8 cellular contexts compared by ENCODE assay signal in genomic region chr1:32872189-32872898, GRCh38. TPM values are rescaled to one million over a fixed set of nuclear protein-coding genes. Genes with fewer than 3 reads are reported as not detected.
DNase-seq lines count a peak whose midpoint lies in the region; ATAC-seq and TF ChIP-seq lines count a peak whose summit lies in the region.

No MANE protein-coding gene starts in this region.

- H3K4me3 Mint-ChIP-seq in neural crest cell, result peak overlapping the region; percentile 81

- H2AFZ ChIP-seq in OCI-LY7 (ENCODE audit: low read length), result no peak overlapping the region

- H3K4me1 ChIP-seq in OCI-LY7 (ENCODE audit: insufficient read depth, low read length, poor library complexity, severe bottlenecking) (peaks cover 43% of the 10 kb centered on the region), subcutaneous abdominal adipose tissue (ENCODE audit: control insufficient read depth in 5 of 5, insufficient read depth in 5 of 5, low read length in 5 of 5) (peaks cover 0 to 27% (median 15%) of the 10 kb centered on the region in 5 donors)

- POLR2A ChIA-PET in OCI-LY7 (lab: Charles Lee), result interaction anchor here (2.0 kb wide), 1 partner anchor 12 kb away, joined by 4 read pairs; no protein-coding TSS in a partner anchor

- no peak for ATAC-seq in HG02884 (IDR thresholded peaks at IDR 0.05; ENCODE audit: unreplicated experiment)

- peak overlapping the region; percentile 87 for H3K4me2 ChIP-seq in OCI-LY7 (ENCODE audit: low read length)

- intact Hi-C loops in OCI-LY7 (cut with micrococcal nuclease; ENCODE audit: unreplicated experiment), result loop anchor here (1.0 to 2.0 kb wide), 3 partner anchors 54 to 352 kb away; no protein-coding TSS in a partner anchor

- H3K4me1 Mint-ChIP-seq in neural crest cell, result peaks cover 30% of the 10 kb centered on the region

- H3K27ac Mint-ChIP-seq in neural crest cell (ENCODE audit: unreplicated experiment), result no peak overlapping the region

- H3K36me3 ChIP-seq in OCI-LY7 (ENCODE audit: insufficient read depth, low read length), result no peaks in the 10 kb centered on the region
- H3K36me3 ChIP-seq in subcutaneous abdominal adipose tissue (ENCODE audit: control insufficient read depth in 5 of 5, insufficient read depth in 5 of 5, low read length in 5 of 5), result peaks cover 0 to 10% (median 3%) of the 10 kb centered on the region in 5 donors

- no peaks in the 10 kb centered on the region for H3K9me3 Mint-ChIP-seq in neural crest cell

- H3K9me3 ChIP-seq in OCI-LY7 (ENCODE audit: low read length) (no peaks in the 10 kb centered on the region), subcutaneous abdominal adipose tissue (ENCODE audit: control insufficient read depth in 5 of 5, low read length in 5 of 5) (no peaks in the 10 kb centered on the region)

- CTCF ChIA-PET in OCI-LY7 (lab: Charles Lee; ENCODE audit: unreplicated experiment), result interaction anchor here (0.6 to 0.8 kb wide), 2 partner anchors 56 to 75 kb away, joined by 3 to 6 read pairs; no protein-coding TSS in a partner anchor

- DNase-seq in COLO668 (lab: John Stamatoyannopoulos, UW; ENCODE audit: unreplicated experiment) (peak; percentile 75), HuH-7.5 (ENCODE audit: low spot score) (peak; percentile 75), OCI-LY7 (ENCODE audit: low spot score) (peak; percentile 78), fibroblast of peridontal ligament (ENCODE audit: extremely low read depth) (peak; percentile 53), neural crest cell (ENCODE audit: low read depth, low spot score) (peak; percentile 96)
- DNase-seq in activated T-cell treated with anti-CD3 and anti-CD28 coated beads, Interleukin-2, amount 50 U/mL, for 1 hour, result peak; percentile 64

- H3K27ac ChIP-seq in OCI-LY7 (ENCODE audit: low read depth, low read length, poor library complexity, severe bottlenecking), result no peak overlapping the region
- H3K27ac ChIP-seq in subcutaneous abdominal adipose tissue (ENCODE audit: low read depth, low read length), result no peak overlapping the region

- H4K20me1 ChIP-seq in OCI-LY7 (ENCODE audit: insufficient read depth, low read length), result no peaks in the 10 kb centered on the region

- H3K4me3 ChIP-seq in OCI-LY7 (ENCODE audit: low read depth, low read length, poor library complexity, severe bottlenecking), result peak overlapping the region; percentile 60
- H3K4me3 ChIP-seq in subcutaneous abdominal adipose tissue (ENCODE audit: low read depth in 1 of 5, low read length in 5 of 5), result peak overlapping the region in 3 of 5 donors; percentile 17 to 32 (median 18)

- no TSS peak for BruUV-seq in OCI-LY7 (replicated peaks; lab: Mats Ljungman, UMichigan)

- H3K9me2 ChIP-seq in OCI-LY7 (ENCODE audit: insufficient read depth, low read length), result no peaks in the 10 kb centered on the region

- H3K36me3 Mint-ChIP-seq in neural crest cell (ENCODE audit: low read depth), result no peaks in the 10 kb centered on the region

- peaks cover 42% of the 10 kb centered on the region for H3K27me3 Mint-ChIP-seq in neural crest cell (ENCODE audit: low read depth)

- no peaks in the 10 kb centered on the region for H3K79me2 ChIP-seq in OCI-LY7 (ENCODE audit: insufficient read depth, low read depth, low read length)

- H3K9ac ChIP-seq in subcutaneous abdominal adipose tissue (ENCODE audit: low read length in 5 of 5), result no peak overlapping the region

- TF ChIP-seq CTCF in OCI-LY7 (conservative IDR thresholded peaks at IDR 0.05; ENCODE audit: low read length) (peak; percentile 90), neural crest cell (conservative IDR thresholded peaks at IDR 0.05) (peak; percentile 85)

- H3K27me3 ChIP-seq in subcutaneous abdominal adipose tissue (ENCODE audit: control insufficient read depth in 5 of 5, insufficient read depth in 4 of 5, low read length in 5 of 5), result peaks cover 8 to 33% (median 30%) of the 10 kb centered on the region in 5 donors

RNA-seq across cellular contexts. Expression of gene FNDC5, which starts 1.6 kb away (rescaled TPM):
- not detected in 2 replicates for total RNA-seq in OCI-LY7 (2014; rRNA removed; shearing (Covaris generic))
- total RNA-seq in OCI-LY7 (2022), result not detected in 2 replicates
- 26.8 and 28.7 TPM in 2 replicates for total RNA-seq in neural crest cell

RNA-seq across cellular contexts. Expression of gene HPCA, which starts 13.9 kb away (rescaled TPM):
- total RNA-seq in OCI-LY7 (2014; rRNA removed; shearing (Covaris generic)), result 3.3 and 4.2 TPM in 2 replicates
- 0.36 and 1.2 TPM in 2 replicates for total RNA-seq in OCI-LY7 (2022)
- 0.86 and 1.2 TPM in 2 replicates for total RNA-seq in neural crest cell

RNA-seq across cellular contexts. Expression of gene TMEM54, which starts 28.8 kb away (rescaled TPM):
- 2.2 and 3.1 TPM in 2 replicates for total RNA-seq in OCI-LY7 (2014; rRNA removed; shearing (Covaris generic))
- total RNA-seq in OCI-LY7 (2022), result 0.93 and 1.7 TPM in 2 replicates
- total RNA-seq in neural crest cell, result 2.7 and 2.8 TPM in 2 replicates

RNA-seq across cellular contexts. Expression of gene S100PBP, which starts 54.9 kb away (rescaled TPM):
- 72.1 and 91.8 TPM in 2 replicates for total RNA-seq in OCI-LY7 (2014; rRNA removed; shearing (Covaris generic))
- 135 and 136 TPM in 2 replicates for total RNA-seq in OCI-LY7 (2022)
- total RNA-seq in neural crest cell, result 55.0 and 55.7 TPM in 2 replicates

RNA-seq across cellular contexts. Expression of gene YARS1, which starts 55.2 kb away (rescaled TPM):
- total RNA-seq in OCI-LY7 (2014; rRNA removed; shearing (Covaris generic)), result 276 and 282 TPM in 2 replicates
- 321 and 352 TPM in 2 replicates for total RNA-seq in OCI-LY7 (2022)
- total RNA-seq in neural crest cell, result 140 and 145 TPM in 2 replicates

Comparison
In these comparisons a context has a peak if more than half of its experiments do, and no peak if none do; other contexts are left out.
1. RNA of gene FNDC5, which starts 1.6 kb away (total RNA-seq): 26.8 to 28.7 TPM in neural crest cell; not detected in OCI-LY7; every median in the first group is over 10 times any median in the second.
2. Peak in every context shown above with its lines, with median percentiles within 50 percentile points of each other: DNase-seq.